In genomic region chr13:38349386-38350113, GRCh38 we compare ENCODE assay signal across 8 cellular contexts. TPM values are rescaled to one million over a fixed set of nuclear protein-coding genes. Genes with fewer than 3 reads are reported as not detected.
A peak's percentile ranks its signal among the peaks of the same experiment; 100 is the strongest.
DNase-seq lines count a peak whose midpoint lies in the region; ATAC-seq and TF ChIP-seq lines count a peak whose summit lies in the region.

Gene UFM1, plus strand, starts transcription at chr13:38349851. Its CDS starts 69 bp downstream, at chr13:38349920.

- H3K36me3 ChIP-seq in PC-9 (ENCODE audit: low read depth) (peaks cover 30% of the 10 kb centered on the region), mucosa of descending colon (ENCODE audit: low read depth) (no peaks in the 10 kb centered on the region)

- no peaks in the 10 kb centered on the region for H3K9me2 ChIP-seq in PC-9 (ENCODE audit: insufficient read depth)

- H3F3A ChIP-seq in PC-9 (ENCODE audit: insufficient read depth, low read depth): peaks cover 8% of the 10 kb centered on the region; the same call in 1 of the 2 replicates

- peaks cover 6% of the 10 kb centered on the region; the same call in 1 of the 2 replicates for H4K20me1 ChIP-seq in PC-9 (ENCODE audit: insufficient read depth)

- DNase-seq in DMS153 (lab: John Stamatoyannopoulos, UW) (peak; percentile 92), PC-9 (peak; percentile 77 to 82), epithelial cell of prostate (ENCODE audit: low read depth, low spot score) (peak; percentile 78), mucosa of descending colon (peak; percentile 93 to 95 (median 95))
- peak; percentile 90 for DNase-seq in Jurkat, Clone E6-1 (ENCODE audit: low read depth, low spot score)
- DNase-seq in activated T-cell treated with anti-CD3 and anti-CD28 coated beads, Interleukin-2, amount 50 U/mL, for 1 hour: peak; percentile 81
- peak; percentile 83 for DNase-seq in stimulated activated CD8-positive, alpha-beta memory T cell treated with anti-CD3 and anti-CD28 coated beads, Interleukin-4, amount 100 ng/mL, for 24 hours (ENCODE audit: low read depth)

- H3K9me3 ChIP-seq in PC-9 (ENCODE audit: insufficient read depth, low read depth): no peaks in the 10 kb centered on the region
- H3K9me3 ChIP-seq in mucosa of descending colon: no peaks in the 10 kb centered on the region

- H3K4me1 ChIP-seq in PC-9 (replicated peaks; ENCODE audit: insufficient read depth): peaks cover 22% of the 10 kb centered on the region
- peaks cover 15% of the 10 kb centered on the region for H3K4me1 ChIP-seq in mucosa of descending colon (ENCODE audit: low read depth)

- POLR2A ChIA-PET in PC-9 (lab: Charles Lee; ENCODE audit: unreplicated experiment): interaction anchor here (0.6 to 1.0 kb wide), 7 partner anchors 22 to 695 kb away, joined by 3 to 13 read pairs (median 5); no protein-coding TSS in a partner anchor

- peak within 1 kb of the TSS; percentile 92 for H3K4me2 ChIP-seq in PC-9

- ATAC-seq in GM21619 (IDR thresholded peaks at IDR 0.05; ENCODE audit: unreplicated experiment) (peak; percentile 94), mucosa of descending colon (peak; percentile 98)

- BruUV-seq in PC-9 (replicated peaks; lab: Mats Ljungman, UMichigan): no TSS peak

- H3K27ac ChIP-seq in PC-9: peak within 1 kb of the TSS; percentile 83
- H3K27ac ChIP-seq in epithelial cell of prostate: peak within 1 kb of the TSS; percentile 86

- CTCF ChIA-PET in PC-9 (lab: Charles Lee): no interaction called here

- H2AFZ ChIP-seq in PC-9: peak within 1 kb of the TSS; percentile 93

- peak within 1 kb of the TSS; percentile 90 for H3K4me3 ChIP-seq in Jurkat, Clone E6-1 (ENCODE audit: low read length)
- H3K4me3 ChIP-seq in PC-9 (peak within 1 kb of the TSS; percentile 84), mucosa of descending colon (peak within 1 kb of the TSS; percentile 67)

- peaks cover 33% of the 10 kb centered on the region for H3K79me2 ChIP-seq in PC-9 (ENCODE audit: low read depth)

- no peaks in the 10 kb centered on the region for H3K27me3 ChIP-seq in PC-9 (ENCODE audit: insufficient read depth, low read depth)

- no peak for TF ChIP-seq CTCF in PC-9 (conservative IDR thresholded peaks at IDR 0.05)
- no peak for TF ChIP-seq CTCF in mucosa of descending colon (IDR thresholded peaks at IDR 0.05)

- intact Hi-C loops in PC-9 (cut with micrococcal nuclease; ENCODE audit: unreplicated experiment): loop anchor here (1.0 to 2.0 kb wide), 2 partner anchors 41 to 479 kb away; no protein-coding TSS in a partner anchor
- intact Hi-C loops in mucosa of descending colon (cut with DNase I, micrococcal nuclease): no loop called here

RNA-seq across cellular contexts. Expression of gene UFM1, which starts in this region (rescaled TPM):
- 44.0 TPM for polyA plus RNA-seq in Jurkat, Clone E6-1 (2012; ENCODE audit: insufficient read depth, insufficient read length)
- total RNA-seq in PC-9 (2021) (20.2 and 32.3 TPM in 2 replicates), mucosa of descending colon (10 to 100 TPM; 50.5 to 56.6 (median 50.9) TPM)

Comparison
In these comparisons a context has a peak if more than half of its experiments do, and no peak if none do; other contexts are left out.
1. Peak in every context shown above with its lines: DNase-seq, ATAC-seq, H3K4me3 ChIP-seq and H3K27ac ChIP-seq.